28 cellular contexts compared by ENCODE assay signal in genomic region chr22:38226853-38227649, GRCh38. TPM values are rescaled to one million over a fixed set of nuclear protein-coding genes. Genes with fewer than 3 reads are reported as not detected.
DNase-seq lines count a peak whose midpoint lies in the region; ATAC-seq, FAIRE-seq and TF ChIP-seq lines count a peak whose summit lies in the region.
"Had no signal": no experiment of that assay in that cellular context is flagged by ENCODE, and none has a peak within 500 bp of the region (broad histone marks: within the 10 kb centered on the region; RNA-seq: fewer than 3 reads in every experiment).

No MANE protein-coding gene starts in this region.

- CTCF ChIA-PET in RWPE1 (lab: Yijun Ruan, JAX), result no interaction called here
- CTCF ChIA-PET in endothelial cell of umbilical vein (lab: Charles Lee), result interaction anchor here (1.5 kb wide), 1 partner anchor 113 kb away, joined by 7 read pairs; no protein-coding TSS in a partner anchor

- no peaks in the 10 kb centered on the region for H3K9me1 ChIP-seq in endothelial cell of umbilical vein (replicated peaks; ENCODE audit: control insufficient read depth, extremely low read depth, insufficient read depth, low read length)

- no peak for TF ChIP-seq EP300 in stomach (IDR thresholded peaks at IDR 0.05)

- no peak for FAIRE-seq in endothelial cell of umbilical vein (lab: Jason Lieb, UNC)
- FAIRE-seq: astrocyte, H54, RCC 7860 had no signal

- intact Hi-C loops in endothelial cell of umbilical vein (cut with micrococcal nuclease) (no loop called here), stomach (cut with DNase I; ENCODE audit: low total_unique reads) (no loop called here)

- 92 to 94% (median 93%) methylated on average over 21 to 25 of the region's 25 CpGs for WGBS in stomach, 5 donors

- dilution Hi-C loops in endothelial cell of umbilical vein (cut with MboI; ENCODE audit: extremely low pct_ligation_motif_present, low sequenced_read_pairs), result no loop called here

- TF ChIP-seq POLR2A in endothelial cell of umbilical vein (IDR thresholded peaks at IDR 0.05; ENCODE audit: low read depth, low read length) (no peak), stomach (IDR thresholded peaks at IDR 0.05) (no peak)

- no peak for DNase-seq in RWPE1 (ENCODE audit: low spot score)
- no peak for DNase-seq in endothelial cell of umbilical vein (ENCODE audit: low read depth, low spot score)
- no peak for DNase-seq in stomach
- no peak for DNase-seq in stimulated activated CD4-positive, alpha-beta T cell treated with anti-CD3 and anti-CD28 coated beads, Interleukin-4, amount 100 ng/mL, for 24 hours
- DNase-seq: activated CD8-positive, alpha-beta T cell treated with anti-CD3 and anti-CD28 coated beads, Interleukin-2, amount 10 ng/mL, durations not matched to agents 7 days and 5 days; activated effector memory CD4-positive, alpha-beta T cell treated with Interleukin-2 at 50 U/mL for 16 hours; caudate nucleus; dermis blood vessel endothelial cell; GDM1; left lung; mucosa of descending colon; NCI-H1105; NCI-H2081 treated with DMSO at 0.1 percent for 48 hours; NCI-H226; NCI-H748 treated with DMSO at 0.1 percent for 48 hours; nephron progenitor cell; right lobe of liver; stimulated activated CD4-positive, alpha-beta T cell treated with anti-CD3 and anti-CD28 coated beads, Interleukin-12 subunit alpha, Interleukin-12 subunit beta, amount 100 ng/mL, for 4 hours; stimulated activated CD4-positive, alpha-beta T cell treated with anti-CD3 and anti-CD28 coated beads, Interleukin-4, amount 100 ng/mL, for 4 hours; stimulated activated naive CD4-positive, alpha-beta T cell; T-cell had no signal

- POLR2A ChIA-PET in RWPE1 (lab: Yijun Ruan, JAX; ENCODE audit: low non-redundant PET), result no interaction called here
- POLR2A ChIA-PET in endothelial cell of umbilical vein (lab: Charles Lee), result no interaction called here

- ATAC-seq in GM18873 (IDR thresholded peaks at IDR 0.05; ENCODE audit: low FRiP score, unreplicated experiment) (no peak), GM21737 (IDR thresholded peaks at IDR 0.05; ENCODE audit: unreplicated experiment) (no peak), GM21528 (IDR thresholded peaks at IDR 0.05; ENCODE audit: low FRiP score, unreplicated experiment) (no peak)
- ATAC-seq: activated CD8-positive, alpha-beta T cell treated with anti-CD3 and anti-CD28 coated beads, Interleukin-2, amount 10 ng/mL, durations not matched to agents 7 days and 5 days; left lung; mucosa of descending colon; right lobe of liver; T-cell had no signal

- H3K27ac ChIP-seq in BLaER1, result peak overlapping the region; percentile 65; the same call in 1 of the 2 replicates
- peak overlapping the region; percentile 99 for H3K27ac ChIP-seq in RWPE1
- peak overlapping the region; percentile 98 for H3K27ac ChIP-seq in endothelial cell of umbilical vein (ENCODE audit: insufficient read depth, low read depth, low read length)
- H3K27ac ChIP-seq in stomach, result peak overlapping the region in 3 of 5 donors; percentile 85 to 90 (median 87)
- H3K27ac ChIP-seq: right lobe of liver had no signal

- no TSS peak for BruUV-seq in endothelial cell of umbilical vein (replicated peaks; lab: Mats Ljungman, UMichigan)

- no peak for TF ChIP-seq CTCF in RWPE1 (conservative IDR thresholded peaks at IDR 0.05; ENCODE audit: low read depth)
- no peak for TF ChIP-seq CTCF in endothelial cell of umbilical vein (IDR thresholded peaks at IDR 0.05; ENCODE audit: extremely low read depth in 1 of 2, insufficient read depth in 1 of 2, low read depth in 1 of 2, low read length in 2 of 2)
- no peak for TF ChIP-seq CTCF in stomach (IDR thresholded peaks at IDR 0.05)

- H3K4me3 ChIP-seq in BLaER1 (no peak overlapping the region), endothelial cell of umbilical vein (replicated peaks in 1 of 3; ENCODE audit: insufficient read depth in 1 of 3, low read depth in 1 of 3, low read length in 3 of 3) (no peak overlapping the region), stomach (no peak overlapping the region)
- H3K4me3 ChIP-seq: left lung, mucosa of descending colon, right lobe of liver had no signal

- H3K36me3 ChIP-seq in BLaER1 (peaks cover 58% of the 10 kb centered on the region), endothelial cell of umbilical vein (ENCODE audit: control insufficient read depth in 2 of 2, extremely low read depth in 1 of 2, insufficient read depth in 2 of 2, low read length in 2 of 2) (peaks cover 0 to 29% of the 10 kb centered on the region in 2 experiments), stomach (peaks cover 37 to 90% (median 76%) of the 10 kb centered on the region in 4 donors)

- H3K9ac ChIP-seq in BLaER1 (no peak overlapping the region), endothelial cell of umbilical vein (replicated peaks; ENCODE audit: extremely low read depth, insufficient read depth, low read length) (no peak overlapping the region)

- H3K9me3 ChIP-seq in BLaER1, result no peaks in the 10 kb centered on the region
- H3K9me3 ChIP-seq in endothelial cell of umbilical vein (replicated peaks; ENCODE audit: control insufficient read depth, insufficient read depth, low read length), result no peaks in the 10 kb centered on the region
- H3K9me3 ChIP-seq in stomach, result no peaks in the 10 kb centered on the region
- H3K9me3 ChIP-seq: left lung, mucosa of descending colon, right lobe of liver had no signal

- no peak overlapping the region for H2AFZ ChIP-seq in endothelial cell of umbilical vein (ENCODE audit: low read depth, low read length)

- no peaks in the 10 kb centered on the region for H3K79me2 ChIP-seq in endothelial cell of umbilical vein (ENCODE audit: control insufficient read depth, insufficient read depth, low read length)

- H3K27me3 ChIP-seq in BLaER1 (no peaks in the 10 kb centered on the region), endothelial cell of umbilical vein (ENCODE audit: control insufficient read depth in 2 of 2, insufficient read depth in 2 of 2, low read length in 2 of 2) (no peaks in the 10 kb centered on the region), stomach (no peaks in the 10 kb centered on the region)
- H3K27me3 ChIP-seq: left lung, right lobe of liver had no signal

- H3K4me1 ChIP-seq in BLaER1, result peaks cover 67% of the 10 kb centered on the region
- peaks cover 51% of the 10 kb centered on the region for H3K4me1 ChIP-seq in endothelial cell of umbilical vein (ENCODE audit: control insufficient read depth, extremely low read depth, insufficient read depth, low read length)
- H3K4me1 ChIP-seq in stomach, result peaks cover 26 to 72% (median 51%) of the 10 kb centered on the region in 4 donors
- H3K4me1 ChIP-seq: right lobe of liver had no signal

- no peaks in the 10 kb centered on the region for H4K20me1 ChIP-seq in BLaER1
- H4K20me1 ChIP-seq in endothelial cell of umbilical vein (replicated peaks; ENCODE audit: control insufficient read depth, extremely low read depth, insufficient read depth, low read length), result no peaks in the 10 kb centered on the region

- H3K4me2 ChIP-seq in BLaER1, result no peak overlapping the region
- H3K4me2 ChIP-seq in endothelial cell of umbilical vein (ENCODE audit: insufficient read depth, low read length), result no peak overlapping the region

TF ChIP-seq in endothelial cell of umbilical vein, 7 proteins besides CTCF, POLR2A, EP300 and RAD21:
- TF ChIP-seq GATA2 (IDR thresholded peaks at IDR 0.05; ENCODE audit: insufficient read depth, insufficient read length, low read depth, low read length), result no peak
- TF ChIP-seq JUN (IDR thresholded peaks at IDR 0.05; ENCODE audit: borderline replicate concordance, insufficient read depth, insufficient read length, low read depth), result no peak
- no peak for TF ChIP-seq EZH2 (IDR thresholded peaks at IDR 0.05; ENCODE audit: borderline replicate concordance, low read depth, low read length, severe bottlenecking)

RNA-seq across cellular contexts. Expression of gene MAFF, which starts 25.3 kb away (rescaled TPM):
- total RNA-seq in endothelial cell of umbilical vein (59.5 and 61.2 TPM in 2 replicates), stomach (100 to 1,000 TPM in 2 of 5 donors, 10 to 100 TPM in 1, 1 to 10 TPM in 1, under 1 TPM in 1; 0.58 to 130 (median 58.9) TPM)
- polyA plus RNA-seq in endothelial cell of umbilical vein (29.0 and 30.5 TPM in 2 replicates), stomach (10 to 100 TPM; 16.0 to 65.7 (median 35.7) TPM)
- polyA plus RNA-seq in endothelial cell of umbilical vein (2011; cell fraction: cytosol; rRNA removed), result 30.6 and 35.8 TPM in 2 replicates
- 23.2 and 24.2 TPM in 2 replicates for polyA plus RNA-seq in endothelial cell of umbilical vein (2011; cell fraction: nucleus; rRNA removed)
- 43.3 and 46.8 TPM in 2 replicates for polyA plus RNA-seq in endothelial cell of umbilical vein (2012)
- 16.2 and 18.6 TPM in 2 replicates for polyA minus RNA-seq in endothelial cell of umbilical vein
- polyA minus RNA-seq in endothelial cell of umbilical vein (2011; cell fraction: cytosol; rRNA and poly(A)+ RNA removed), result 6.8 TPM
- 10.8 and 23.0 TPM in 2 replicates for polyA minus RNA-seq in endothelial cell of umbilical vein (2011; cell fraction: nucleus; rRNA and poly(A)+ RNA removed)

RNA-seq across cellular contexts. Expression of gene PLA2G6, which starts 45.4 kb away (rescaled TPM):
- total RNA-seq in endothelial cell of umbilical vein (10.3 and 11.1 TPM in 2 replicates), stomach (10 to 100 TPM; 24.0 to 68.3 (median 30.0) TPM)
- polyA plus RNA-seq in endothelial cell of umbilical vein (6.6 and 9.9 TPM in 2 replicates), stomach (10 to 100 TPM in 2 of 3 donors, 1 to 10 TPM in 1; 6.0 to 24.8 (median 11.8) TPM)
- 1.8 and 3.7 TPM in 2 replicates for polyA plus RNA-seq in endothelial cell of umbilical vein (2011; cell fraction: cytosol; rRNA removed)
- polyA plus RNA-seq in endothelial cell of umbilical vein (2011; cell fraction: nucleus; rRNA removed), result 62.1 and 69.2 TPM in 2 replicates
- 2.9 and 4.7 TPM in 2 replicates for polyA plus RNA-seq in endothelial cell of umbilical vein (2012)
- 16.0 and 17.4 TPM in 2 replicates for polyA minus RNA-seq in endothelial cell of umbilical vein
- polyA minus RNA-seq in endothelial cell of umbilical vein (2011; cell fraction: cytosol; rRNA and poly(A)+ RNA removed), result 7.0 TPM
- 19.5 and 21.1 TPM in 2 replicates for polyA minus RNA-seq in endothelial cell of umbilical vein (2011; cell fraction: nucleus; rRNA and poly(A)+ RNA removed)

RNA-seq across cellular contexts. Expression of gene TMEM184B, which starts 45.8 kb away (rescaled TPM):
- total RNA-seq in endothelial cell of umbilical vein, result 96.6 and 99.8 TPM in 2 replicates
- 72.5 and 88.8 TPM in 2 replicates for polyA plus RNA-seq in endothelial cell of umbilical vein
- polyA plus RNA-seq in endothelial cell of umbilical vein (2011; cell fraction: cytosol; rRNA removed), result 51.8 and 64.2 TPM in 2 replicates
- 67.8 and 78.0 TPM in 2 replicates for polyA plus RNA-seq in endothelial cell of umbilical vein (2011; cell fraction: nucleus; rRNA removed)
- polyA plus RNA-seq in endothelial cell of umbilical vein (2012), result 63.0 and 73.8 TPM in 2 replicates
- 54.4 and 68.6 TPM in 2 replicates for polyA minus RNA-seq in endothelial cell of umbilical vein
- polyA minus RNA-seq in endothelial cell of umbilical vein (2011; cell fraction: cytosol; rRNA and poly(A)+ RNA removed), result 21.9 TPM
- polyA minus RNA-seq in endothelial cell of umbilical vein (2011; cell fraction: nucleus; rRNA and poly(A)+ RNA removed), result 30.2 and 34.5 TPM in 2 replicates
- total RNA-seq in stomach, result 100 to 1,000 TPM in 1 of 5 donors, 10 to 100 TPM in 4; 27.0 to 110 (median 75.9) TPM
- 10 to 100 TPM in 2 of 3 donors, 1 to 10 TPM in 1; 10.0 to 13.8 (median 10.8) TPM for polyA plus RNA-seq in stomach
